Comparison of ENCODE assay signal across 1 cellular context in genomic region chr12:51245476-51246253, GRCh38.
TF ChIP-seq lines count a peak whose summit lies in the region.

No MANE protein-coding gene starts in this region.

TF ChIP-seq in K562, 482 proteins besides CTCF, POLR2A, EP300 and RAD21:
- TF ChIP-seq PHF8 (IDR thresholded peaks at IDR 0.05; ENCODE audit: borderline replicate concordance, low read length) (no peak), EGR1 (conservative IDR thresholded peaks at IDR 0.05) (no peak), ZNF76 (CRISPR knock-in tag; IDR thresholded peaks at IDR 0.05; ENCODE audit: borderline replicate concordance) (no peak), IFI16 (CRISPR knock-in tag; IDR thresholded peaks at IDR 0.05) (no peak), NR2C2 (CRISPR knock-in tag; IDR thresholded peaks at IDR 0.05) (no peak), NR2C2 (tag; IDR thresholded peaks at IDR 0.05) (0 out of 2 replicates have a peak, but pooled peaks have one; percentile 42), CBFA2T3 (IDR thresholded peaks at IDR 0.05) (no peak), ZNF512 (tag; IDR thresholded peaks at IDR 0.05) (no peak), SP2 (IDR thresholded peaks at IDR 0.05; ENCODE audit: extremely low read depth, low read depth, low read length, poor library complexity, severe bottlenecking) (no peak), XRCC3 (IDR thresholded peaks at IDR 0.05) (no peak), ZNF707 (CRISPR knock-in tag; conservative IDR thresholded peaks at IDR 0.05) (no peak), ARNT (IDR thresholded peaks at IDR 0.05) (no peak), L3MBTL2 (IDR thresholded peaks at IDR 0.05) (no peak), TCF7 (IDR thresholded peaks at IDR 0.05; ENCODE audit: borderline replicate concordance) (no peak), ZNF668 (CRISPR knock-in tag; IDR thresholded peaks at IDR 0.05) (no peak), AFF4 (CRISPR knock-in tag; IDR thresholded peaks at IDR 0.05) (0 out of 2 replicates have a peak, but pooled peaks have one; percentile 47), BRCA1 (IDR thresholded peaks at IDR 0.05) (no peak), BRCA1 (CRISPR knock-in tag; IDR thresholded peaks at IDR 0.05) (no peak), THRB (CRISPR knock-in tag; conservative IDR thresholded peaks at IDR 0.05) (0 out of 2 replicates have a peak, but pooled peaks have one; percentile 51), SFPQ (IDR thresholded peaks at IDR 0.05; ENCODE audit: low read depth, low read length) (no peak), SOX6 (IDR thresholded peaks at IDR 0.05) (no peak), ZNF316 (IDR thresholded peaks at IDR 0.05) (peak; percentile 53), POLR2G (IDR thresholded peaks at IDR 0.05; ENCODE audit: low read depth, low read length) (peak; percentile 36; the same call in 1 of the 2 replicates), ZNF655 (CRISPR knock-in tag; IDR thresholded peaks at IDR 0.05) (no peak), ZNF561 (CRISPR knock-in tag; conservative IDR thresholded peaks at IDR 0.05) (no peak), E2F1 (CRISPR knock-in tag; IDR thresholded peaks at IDR 0.05) (no peak), THRAP3 (IDR thresholded peaks at IDR 0.05; ENCODE audit: borderline replicate concordance) (no peak), DMBX1 (CRISPR knock-in tag; IDR thresholded peaks at IDR 0.05; ENCODE audit: borderline replicate concordance) (peak; percentile 22; the same call in 1 of the 2 replicates), USF1 (CRISPR knock-in tag; IDR thresholded peaks at IDR 0.05) (no peak), ZNF511 (CRISPR knock-in tag; IDR thresholded peaks at IDR 0.05) (no peak), PTTG1 (tag; IDR thresholded peaks at IDR 0.05; ENCODE audit: low read depth) (0 out of 2 replicates have a peak, but pooled peaks have one; percentile 11)
